In genomic region chr7:80604436-80604835, GRCh38 we compare ENCODE assay signal across 1 cellular context.
TF ChIP-seq lines count a peak whose summit lies in the region.

No MANE protein-coding gene starts in this region.

TF ChIP-seq in HepG2, 621 proteins besides CTCF, POLR2A, EP300 and RAD21 (continued from another document):
- no peak for TF ChIP-seq GMEB1 (CRISPR knock-in tag; IDR thresholded peaks at IDR 0.05; ENCODE audit: borderline replicate concordance)
- no peak for TF ChIP-seq DMTF1 (CRISPR knock-in tag; IDR thresholded peaks at IDR 0.05)
- no peak for TF ChIP-seq KLF15 (CRISPR knock-in tag; IDR thresholded peaks at IDR 0.05; ENCODE audit: borderline replicate concordance)
